Comparison of ENCODE assay signal across 13 cellular contexts in the genomic region with DNA sequence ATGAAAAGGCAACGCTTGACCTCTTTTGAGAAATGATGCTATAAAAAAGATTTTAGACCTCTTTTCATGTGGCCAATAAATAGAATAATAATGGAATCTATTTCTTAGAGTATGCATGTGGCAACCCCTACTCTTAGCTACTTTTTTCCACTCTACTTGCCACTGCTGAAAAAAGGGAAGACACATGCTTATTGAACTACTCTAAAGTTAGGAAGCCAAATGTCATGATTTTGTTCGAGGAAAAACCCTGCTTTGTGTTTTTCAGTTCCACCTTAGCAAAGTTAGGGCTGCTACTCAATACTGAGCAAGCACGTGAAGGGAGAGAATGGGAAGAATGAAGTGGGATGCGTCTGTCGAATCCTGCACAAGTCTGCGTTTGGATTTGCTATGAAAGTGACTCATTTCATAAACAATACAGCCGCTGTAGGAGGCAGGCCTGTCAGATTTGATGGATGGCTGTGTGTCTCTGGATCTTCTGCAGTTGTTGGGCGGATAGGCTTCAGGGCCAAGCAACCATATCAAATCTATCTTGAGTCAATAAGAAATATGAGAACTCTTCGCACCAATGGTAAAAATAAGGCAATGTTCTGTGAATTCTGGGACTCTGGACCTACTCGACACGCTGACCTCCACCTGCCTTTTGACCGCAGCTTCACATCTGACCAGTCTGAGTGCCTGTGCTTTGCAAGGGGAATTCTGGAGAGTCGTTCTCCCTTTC.
DNase-seq lines count a peak whose midpoint lies in the region; ATAC-seq, FAIRE-seq and TF ChIP-seq lines count a peak whose summit lies in the region.
"Had no signal": no experiment of that assay in that cellular context is flagged by ENCODE, and none has a peak within 500 bp of the region (broad histone marks: within the 10 kb centered on the region; RNA-seq: fewer than 3 reads in every experiment).

No MANE protein-coding gene starts in this region.

- H3K27ac Mint-ChIP-seq in endodermal cell: no peak overlapping the region
- H3K27ac Mint-ChIP-seq in stimulated activated effector memory CD8-positive, alpha-beta T cell treated with anti-CD3 and anti-CD28 coated beads, Interleukin-12 subunit alpha, Interleukin-12 subunit beta, amount 100 ng/mL, for 72 hours: no peak overlapping the region
- H3K27ac Mint-ChIP-seq: activated naive CD4-positive, alpha-beta T cell treated with anti-CD3 and anti-CD28 coated beads, Interleukin-2, amount 50 U/mL, for 24 hours had no signal

- no peaks in the 10 kb centered on the region for H4K20me1 ChIP-seq in HepG2 (ENCODE audit: insufficient read depth, low read length)

- 29% methylated on average over 11 of the region's 13 CpGs for WGBS in HepG2 (ENCODE audit: low lambda C conversion rate)
- WGBS in right lobe of liver (ENCODE audit: insufficient coverage, low coverage, low lambda C conversion rate, missing lambda C conversion rate): 86% methylated on average over 13 of the region's 13 CpGs
- 91% methylated on average over 8 to 13 of the region's 13 CpGs for WGBS in endodermal cell (ENCODE audit: insufficient coverage in 1 of 2, insufficient read length in 1 of 2), 2 experiments

- H3K27me3 Mint-ChIP-seq in endodermal cell (ENCODE audit: insufficient read depth): no peaks in the 10 kb centered on the region
- H3K27me3 Mint-ChIP-seq: activated naive CD4-positive, alpha-beta T cell treated with anti-CD3 and anti-CD28 coated beads, Interleukin-2, amount 50 U/mL, for 24 hours had no signal

- BruUV-seq in HepG2 (replicated peaks; lab: Mats Ljungman, UMichigan): no TSS peak

- DNase-seq in HepG2 (ENCODE audit: low spot score) (peak; percentile 8), right lobe of liver (no peak), SK-MEL-5 (ENCODE audit: low read depth, low spot score) (peak; percentile 80), glomerular visceral epithelial cell (ENCODE audit: extremely low spot score) (peak; percentile 88), SW 1271 (lab: John Stamatoyannopoulos, UW) (no peak), endodermal cell (no peak)
- DNase-seq in stimulated activated effector memory CD8-positive, alpha-beta T cell treated with anti-CD3 and anti-CD28 coated beads, Interleukin-12 subunit alpha, Interleukin-12 subunit beta, amount 100 ng/mL, for 72 hours (ENCODE audit: low spot score in 2 of 2): no peak
- DNase-seq in NK-92 treated with Interleukin-12 subunit alpha and Interleukin-12 subunit beta, amount 100 ng/mL, for 24 hours (lab: John Stamatoyannopoulos, UW): no peak
- DNase-seq: ACHN, NCI-H2029, small intestine had no signal

- POLR2A ChIA-PET in HepG2 (lab: Yijun Ruan, JAX): no interaction called here

- no peaks in the 10 kb centered on the region for H3K4me1 Mint-ChIP-seq in endodermal cell
- H3K4me1 Mint-ChIP-seq in stimulated activated effector memory CD8-positive, alpha-beta T cell treated with anti-CD3 and anti-CD28 coated beads, Interleukin-12 subunit alpha, Interleukin-12 subunit beta, amount 100 ng/mL, for 72 hours: no peaks in the 10 kb centered on the region
- H3K4me1 Mint-ChIP-seq: activated naive CD4-positive, alpha-beta T cell treated with anti-CD3 and anti-CD28 coated beads, Interleukin-2, amount 50 U/mL, for 24 hours had no signal

- in situ Hi-C loops in HepG2 (cut with HindIII; ENCODE audit: extremely low pct_ligation_motif_present, low pct_unique_long_range_greater_than_20kb): no loop called here
- in situ Hi-C loops in SK-MEL-5 (cut with HindIII; ENCODE audit: low pct_unique_long_range_greater_than_20kb, low sequenced_read_pairs): no loop called here

- H3K4me3 Mint-ChIP-seq in endodermal cell: no peak overlapping the region
- H3K4me3 Mint-ChIP-seq in stimulated activated effector memory CD8-positive, alpha-beta T cell treated with anti-CD3 and anti-CD28 coated beads, Interleukin-12 subunit alpha, Interleukin-12 subunit beta, amount 100 ng/mL, for 72 hours: no peak overlapping the region
- H3K4me3 Mint-ChIP-seq: activated naive CD4-positive, alpha-beta T cell treated with anti-CD3 and anti-CD28 coated beads, Interleukin-2, amount 50 U/mL, for 24 hours had no signal

- H3K4me3 ChIP-seq in HepG2 (replicated peaks in 1 of 3; ENCODE audit: insufficient read depth in 1 of 3, low read depth in 2 of 3, low read length in 3 of 3) (no peak overlapping the region), right lobe of liver (no peak overlapping the region), endodermal cell (ENCODE audit: low read length) (no peak overlapping the region)
- H3K4me3 ChIP-seq: SK-N-MC had no signal

- intact Hi-C loops in HepG2 (cut with micrococcal nuclease; ENCODE audit: unreplicated experiment): no loop called here
- intact Hi-C loops in right lobe of liver (cut with DNase I): loop anchor here in 1 of 2 donors (10.0 kb wide), 1 partner anchor 64 kb away; no protein-coding TSS in a partner anchor

- H3K27ac ChIP-seq in HepG2 (ENCODE audit: extremely low read length, insufficient read depth, low read length) (no peak overlapping the region), right lobe of liver (no peak overlapping the region), endodermal cell (ENCODE audit: low read depth, low read length) (no peak overlapping the region)
- H3K27ac ChIP-seq: SK-N-MC had no signal

- H3K27me3 ChIP-seq in HepG2 (ENCODE audit: control insufficient read depth in 1 of 2, insufficient read depth in 2 of 2, low read length in 2 of 2) (peaks cover 0 to 7% of the 10 kb centered on the region in 2 experiments; a peak in 1 of 5 replicates), right lobe of liver (no peaks in the 10 kb centered on the region), endodermal cell (ENCODE audit: control insufficient read depth, insufficient read depth, low read length, poor library complexity, severe bottlenecking) (no peaks in the 10 kb centered on the region)

- no peak for TF ChIP-seq RAD21 in HepG2 (CRISPR knock-in tag; IDR thresholded peaks at IDR 0.05)

- no peaks in the 10 kb centered on the region for H3K9me3 ChIP-seq in HepG2 (ENCODE audit: low read length)
- H3K9me3 ChIP-seq in right lobe of liver: no peaks in the 10 kb centered on the region
- no peaks in the 10 kb centered on the region for H3K9me3 ChIP-seq in endodermal cell (ENCODE audit: control insufficient read depth, low read length)

- no peaks in the 10 kb centered on the region for H3K36me3 Mint-ChIP-seq in endodermal cell (ENCODE audit: low read depth)
- no peaks in the 10 kb centered on the region for H3K36me3 Mint-ChIP-seq in stimulated activated effector memory CD8-positive, alpha-beta T cell treated with anti-CD3 and anti-CD28 coated beads, Interleukin-12 subunit alpha, Interleukin-12 subunit beta, amount 100 ng/mL, for 72 hours
- H3K36me3 Mint-ChIP-seq: activated naive CD4-positive, alpha-beta T cell treated with anti-CD3 and anti-CD28 coated beads, Interleukin-2, amount 50 U/mL, for 24 hours had no signal

- TF ChIP-seq CTCF in HepG2 (CRISPR knock-in tag; IDR thresholded peaks at IDR 0.05) (no peak), right lobe of liver (IDR thresholded peaks at IDR 0.05) (no peak), endodermal cell (conservative IDR thresholded peaks at IDR 0.05) (no peak)

- no peaks in the 10 kb centered on the region for H3K36me3 ChIP-seq in HepG2 (replicated peaks in 1 of 2; ENCODE audit: control insufficient read depth in 1 of 2, insufficient read depth in 2 of 2, low read length in 2 of 2)
- no peaks in the 10 kb centered on the region for H3K36me3 ChIP-seq in right lobe of liver
- H3K36me3 ChIP-seq in endodermal cell (ENCODE audit: control insufficient read depth, insufficient read depth, low read length): no peaks in the 10 kb centered on the region

- H3K9me3 Mint-ChIP-seq in endodermal cell: no peaks in the 10 kb centered on the region
- H3K9me3 Mint-ChIP-seq in stimulated activated effector memory CD8-positive, alpha-beta T cell treated with anti-CD3 and anti-CD28 coated beads, Interleukin-12 subunit alpha, Interleukin-12 subunit beta, amount 100 ng/mL, for 72 hours: no peaks in the 10 kb centered on the region
- H3K9me3 Mint-ChIP-seq: activated naive CD4-positive, alpha-beta T cell treated with anti-CD3 and anti-CD28 coated beads, Interleukin-2, amount 50 U/mL, for 24 hours had no signal

- TF ChIP-seq EP300 in HepG2 (IDR thresholded peaks at IDR 0.05; ENCODE audit: low read depth in 2 of 2, low read length in 2 of 2): no peak
- TF ChIP-seq EP300 in HepG2 (CRISPR knock-in tag; IDR thresholded peaks at IDR 0.05; ENCODE audit: borderline replicate concordance): no peak

- no peaks in the 10 kb centered on the region for H3K79me2 ChIP-seq in HepG2 (ENCODE audit: insufficient read depth, low read length)

- CTCF ChIA-PET in HepG2 (lab: Yijun Ruan, JAX; ENCODE audit: low intra/inter-chr PET ratio, low total read pairs): no interaction called here

- ATAC-seq in HepG2 (no peak), right lobe of liver (no peak)
- ATAC-seq in stimulated activated effector memory CD8-positive, alpha-beta T cell treated with anti-CD3 and anti-CD28 coated beads, Interleukin-12 subunit alpha, Interleukin-12 subunit beta, amount 100 ng/mL, for 72 hours: no peak

- no peaks in the 10 kb centered on the region for H3K4me1 ChIP-seq in HepG2 (ENCODE audit: insufficient read depth, low read length)
- H3K4me1 ChIP-seq in right lobe of liver: no peaks in the 10 kb centered on the region
- no peaks in the 10 kb centered on the region for H3K4me1 ChIP-seq in endodermal cell (ENCODE audit: control insufficient read depth, insufficient read depth, low read length)

- no peak overlapping the region for H3K9ac ChIP-seq in HepG2 (ENCODE audit: insufficient read depth, low read depth, low read length)
- no peak overlapping the region for H3K9ac ChIP-seq in endodermal cell (ENCODE audit: extremely low read depth, low read length, poor library complexity, severe bottlenecking)

- no peak overlapping the region for H2AFZ ChIP-seq in HepG2 (ENCODE audit: low read length)

- FAIRE-seq in HepG2 (lab: Jason Lieb, UNC): no peak
- FAIRE-seq: small intestine had no signal

- H3K4me2 ChIP-seq in HepG2 (ENCODE audit: low read depth, low read length): no peak overlapping the region

- TF ChIP-seq POLR2A in HepG2 (IDR thresholded peaks at IDR 0.05; ENCODE audit: insufficient read depth in 1 of 2, low read depth in 2 of 2, low read length in 2 of 2): no peak
- TF ChIP-seq POLR2A in right lobe of liver (IDR thresholded peaks at IDR 0.05): no peak

TF ChIP-seq in HepG2, 621 proteins besides CTCF, POLR2A, EP300 and RAD21 (continues in another document):
- TF ChIP-seq, protein P1, sequence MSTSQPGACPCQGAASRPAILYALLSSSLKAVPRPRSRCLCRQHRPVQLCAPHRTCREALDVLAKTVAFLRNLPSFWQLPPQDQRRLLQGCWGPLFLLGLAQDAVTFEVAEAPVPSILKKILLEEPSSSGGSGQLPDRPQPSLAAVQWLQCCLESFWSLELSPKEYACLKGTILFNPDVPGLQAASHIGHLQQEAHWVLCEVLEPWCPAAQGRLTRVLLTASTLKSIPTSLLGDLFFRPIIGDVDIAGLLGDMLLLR (CRISPR knock-in tag; IDR thresholded peaks at IDR 0.05): no peak

Comparison
In these comparisons a context has a peak if more than half of its experiments do, and no peak if none do; other contexts are left out.
1. DNase-seq: peak in HepG2 (single experiment), SK-MEL-5 (single experiment) and glomerular visceral epithelial cell (single experiment); none in right lobe of liver (0 of 3), SW 1271 (0 of 2), endodermal cell (single experiment), stimulated activated effector memory CD8-positive, alpha-beta T cell treated with anti-CD3 and anti-CD28 coated beads, Interleukin-12 subunit alpha, Interleukin-12 subunit beta, amount 100 ng/mL, for 72 hours (0 of 2) and NK-92 treated with Interleukin-12 subunit alpha and Interleukin-12 subunit beta, amount 100 ng/mL, for 24 hours (single experiment).